Comparison of ENCODE assay signal across 18 cellular contexts in the genomic region with DNA sequence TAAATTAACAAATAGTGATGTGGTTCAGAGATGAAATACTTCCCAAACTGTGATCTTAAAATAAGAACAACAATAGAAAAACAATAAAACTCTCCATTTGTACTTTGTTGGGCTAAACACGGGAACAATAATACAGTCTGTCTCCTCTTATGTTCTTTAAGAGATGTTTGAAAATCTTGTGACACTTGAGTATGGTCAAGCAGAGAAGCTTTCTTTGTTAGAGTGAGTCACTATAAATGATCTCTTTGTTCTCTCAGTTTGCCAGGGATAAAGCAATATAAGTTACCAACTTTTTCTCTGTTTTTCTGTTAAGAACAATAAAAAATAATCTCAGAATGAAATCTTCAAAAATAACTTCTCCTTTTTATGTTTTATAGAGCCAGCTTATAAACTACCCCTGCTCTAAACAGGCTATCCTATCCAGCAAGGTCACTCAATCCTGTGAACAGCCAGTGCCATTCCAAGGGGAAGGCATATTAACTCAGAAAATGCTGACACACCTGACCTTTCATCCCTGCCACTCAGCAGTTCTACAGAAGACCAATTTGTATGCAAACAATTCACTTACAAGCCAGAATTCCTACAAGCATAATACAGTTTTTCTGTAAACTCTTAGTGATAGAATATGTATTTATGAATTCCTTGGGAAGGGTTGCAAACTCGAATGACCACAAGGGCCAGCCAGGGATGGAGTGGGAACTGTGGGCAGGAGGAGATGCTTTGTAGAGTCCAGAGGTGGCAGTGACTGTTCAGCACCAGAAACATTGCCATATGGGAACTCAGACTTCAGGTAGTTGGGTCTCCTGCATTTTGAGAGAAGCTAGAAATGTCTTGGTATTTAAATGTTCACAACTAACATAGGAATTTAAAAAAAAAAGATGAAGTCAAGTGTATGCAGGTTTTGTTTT. TPM values are rescaled to one million over a fixed set of nuclear protein-coding genes. Genes with fewer than 3 reads are reported as not detected.
DNase-seq lines count a peak whose midpoint lies in the region; ATAC-seq and TF ChIP-seq lines count a peak whose summit lies in the region.
"Had no signal": no experiment of that assay in that cellular context is flagged by ENCODE, and none has a peak within 500 bp of the region (broad histone marks: within the 10 kb centered on the region; RNA-seq: fewer than 3 reads in every experiment).

No MANE protein-coding gene starts in this region.

- no peaks in the 10 kb centered on the region for H3K36me3 ChIP-seq in mucosa of descending colon (ENCODE audit: low read depth)
- H3K36me3 ChIP-seq in ascending aorta, result no peaks in the 10 kb centered on the region
- H3K36me3 ChIP-seq: BLaER1, HAP-1 had no signal

- intact Hi-C loops in mucosa of descending colon (cut with DNase I, micrococcal nuclease), result no loop called here
- intact Hi-C loops in ascending aorta (cut with DNase I), result no loop called here

- peak; percentile 39 for DNase-seq in DMS53 (lab: John Stamatoyannopoulos, UW)
- no peak for DNase-seq in DMS53 treated with DMSO at 0.1 percent for 48 hours (lab: John Stamatoyannopoulos, UW; ENCODE audit: unreplicated experiment)
- DNase-seq in epithelial cell of proximal tubule (ENCODE audit: low read depth), result peak; percentile 1
- DNase-seq in mucosa of descending colon, result peak in 1 of 3 donors; percentile 29
- DNase-seq in ascending aorta (ENCODE audit: low spot score in 2 of 2), result no peak
- no peak for DNase-seq in activated gamma-delta T cell treated with Interleukin-2 at 50 U/mL for 16 hours
- DNase-seq in NCI-H2081 treated with DMSO at 0.1 percent for 48 hours (lab: John Stamatoyannopoulos, UW), result no peak
- DNase-seq in coronary artery (ENCODE audit: low spot score), result no peak
- DNase-seq: DMS 273 treated with DMSO at 0.1 percent for 48 hours, EL, NCI-H1048, NCI-H146, NCI-H446 had no signal

- peaks cover 8% of the 10 kb centered on the region for H3K4me1 ChIP-seq in mucosa of descending colon (ENCODE audit: low read depth)
- H3K4me1 ChIP-seq in ascending aorta, result no peaks in the 10 kb centered on the region
- H3K4me1 ChIP-seq: BLaER1, HAP-1 had no signal

- H3K4me3 ChIP-seq in epithelial cell of proximal tubule (ENCODE audit: low read depth, low read length), result no peak overlapping the region
- no peak overlapping the region for H3K4me3 ChIP-seq in mucosa of descending colon
- no peak overlapping the region for H3K4me3 ChIP-seq in ascending aorta
- H3K4me3 ChIP-seq in coronary artery, result no peak overlapping the region
- H3K4me3 ChIP-seq: BLaER1, HAP-1 had no signal

- ATAC-seq in mucosa of descending colon, result peak; percentile 85
- ATAC-seq: Right ventricle myocardium inferior, SK-N-SH treated with all-trans-retinoic acid at 6 μM for 48 hours had no signal

- no peaks in the 10 kb centered on the region for H3K27me3 ChIP-seq in ascending aorta
- H3K27me3 ChIP-seq: BLaER1 had no signal

- no peaks in the 10 kb centered on the region for H3K9me3 ChIP-seq in mucosa of descending colon
- H3K9me3 ChIP-seq in ascending aorta, result no peaks in the 10 kb centered on the region
- H3K9me3 ChIP-seq: BLaER1, HAP-1 had no signal

- H3K27ac ChIP-seq in ascending aorta (no peak overlapping the region), coronary artery (no peak overlapping the region)
- H3K27ac ChIP-seq: 22Rv1, BLaER1 had no signal

- TF ChIP-seq CTCF in epithelial cell of proximal tubule (conservative IDR thresholded peaks at IDR 0.05; ENCODE audit: low read depth, low read length), result no peak
- TF ChIP-seq CTCF in mucosa of descending colon (IDR thresholded peaks at IDR 0.05), result no peak
- no peak for TF ChIP-seq CTCF in ascending aorta (IDR thresholded peaks at IDR 0.05)
- TF ChIP-seq CTCF in coronary artery (IDR thresholded peaks at IDR 0.05), result no peak

RNA-seq across cellular contexts. Expression of a gene that starts 52.2 kb away (rescaled TPM):
- total RNA-seq in epithelial cell of proximal tubule (not detected in 2 replicates), mucosa of descending colon (not detected), ascending aorta (not detected)
- total RNA-seq: Right ventricle myocardium inferior had no signal

Comparison
In these comparisons a context has a peak if more than half of its experiments do, and no peak if none do; other contexts are left out.
1. DNase-seq: peak in DMS53 (single experiment) and epithelial cell of proximal tubule (single experiment); none in DMS53 treated with DMSO at 0.1 percent for 48 hours (single experiment), ascending aorta (0 of 2), activated gamma-delta T cell treated with Interleukin-2 at 50 U/mL for 16 hours (single experiment), NCI-H2081 treated with DMSO at 0.1 percent for 48 hours (single experiment) and coronary artery (single experiment).